In genomic region chr13:48726711-48727110, GRCh38 we compare ENCODE assay signal across 14 cellular contexts.
"Had no signal": no experiment of that assay in that cellular context is flagged by ENCODE, and none has a peak within 500 bp of the region (broad histone marks: within the 10 kb centered on the region; RNA-seq: fewer than 3 reads in every experiment).

No MANE protein-coding gene starts in this region.

- DNase-seq: activated CD4-positive, alpha-beta memory T cell treated with anti-CD3 and anti-CD28 coated beads, Interleukin-2, amount 10 ng/mL, durations not matched to agents 7 days and 5 days; activated CD4-positive, alpha-beta T cell treated with anti-CD3 and anti-CD28 coated beads for 36 hours; activated naive CD4-positive, alpha-beta T cell; activated naive CD8-positive, alpha-beta T cell treated with anti-CD3 and anti-CD28 coated beads, Interleukin-2, amount 50 U/mL, for 24 hours; activated T-cell treated with anti-CD3 and anti-CD28 coated beads, Interleukin-2, amount 50 U/mL, for 72 hours; central memory CD4-positive, alpha-beta T cell; effector memory CD4-positive, alpha-beta T cell; glutamatergic neuron; retina; SIG-M5; small intestine had no signal

- H3K9ac ChIP-seq: parathyroid adenoma had no signal

- H3K27ac ChIP-seq: parathyroid adenoma, tibial nerve, VCaP had no signal

- H3K27me3 ChIP-seq: tibial nerve had no signal

- H3K9me3 ChIP-seq: tibial nerve had no signal

- H3K4me1 ChIP-seq: parathyroid adenoma had no signal

- H3K36me3 ChIP-seq: tibial nerve had no signal

- H3K4me3 ChIP-seq: tibial nerve had no signal

- H2AFZ ChIP-seq: parathyroid adenoma had no signal

- ATAC-seq: activated CD4-positive, alpha-beta T cell treated with anti-CD3 and anti-CD28 coated beads for 36 hours; activated naive CD8-positive, alpha-beta T cell treated with anti-CD3 and anti-CD28 coated beads, Interleukin-2, amount 50 U/mL, for 24 hours had no signal

- H3K79me2 ChIP-seq: parathyroid adenoma had no signal
